Comparison of ENCODE assay signal across 1 cellular context in the genomic region with DNA sequence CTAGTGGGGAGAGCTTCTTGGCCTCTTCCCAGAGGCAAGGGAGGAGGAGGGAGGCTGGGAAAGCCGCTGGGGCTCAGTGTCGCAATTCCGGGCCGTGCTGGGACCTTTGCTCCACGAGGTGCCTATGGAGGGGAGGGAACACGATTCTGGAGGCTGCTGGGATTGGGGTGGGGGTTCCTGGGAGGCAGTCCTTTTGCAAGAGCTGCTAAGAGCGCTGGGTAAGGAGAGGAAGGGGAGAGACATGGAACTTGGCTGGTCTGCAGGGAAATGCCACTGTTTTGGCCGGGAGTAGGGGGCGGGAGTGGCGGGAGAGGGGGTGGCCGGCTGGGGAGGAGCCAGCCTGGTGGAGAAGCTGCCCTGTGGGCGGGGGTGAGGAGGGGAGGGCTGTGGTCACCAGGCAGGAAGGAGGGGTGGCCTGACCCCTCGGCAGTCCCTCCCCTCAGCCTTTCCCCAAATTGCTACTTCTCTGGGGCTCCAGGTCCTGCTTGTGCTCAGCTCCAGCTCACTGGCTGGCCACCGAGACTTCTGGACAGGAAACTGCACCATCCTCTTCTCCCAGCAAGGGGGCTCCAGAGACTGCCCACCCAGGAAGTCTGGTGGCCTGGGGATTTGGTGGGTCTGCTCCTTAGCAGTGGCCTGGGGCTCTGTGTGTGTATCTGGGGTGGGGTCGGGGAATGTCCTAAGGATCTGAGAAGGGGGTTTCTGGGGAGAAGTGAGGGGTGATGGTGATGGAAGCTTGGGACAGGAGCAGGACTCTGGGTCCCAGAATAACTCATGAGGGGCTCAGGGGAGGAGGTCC.
TF ChIP-seq lines count a peak whose summit lies in the region.

Gene NR1H3 (plus strand): TSS at position 479 of the 799 bp plus-strand sequence. CDS start 1,221 bp downstream, outside the sequence.

TF ChIP-seq in WTC11, 78 proteins besides CTCF, POLR2A, EP300 and RAD21 (continued from another document):
- TF ChIP-seq, protein P1, sequence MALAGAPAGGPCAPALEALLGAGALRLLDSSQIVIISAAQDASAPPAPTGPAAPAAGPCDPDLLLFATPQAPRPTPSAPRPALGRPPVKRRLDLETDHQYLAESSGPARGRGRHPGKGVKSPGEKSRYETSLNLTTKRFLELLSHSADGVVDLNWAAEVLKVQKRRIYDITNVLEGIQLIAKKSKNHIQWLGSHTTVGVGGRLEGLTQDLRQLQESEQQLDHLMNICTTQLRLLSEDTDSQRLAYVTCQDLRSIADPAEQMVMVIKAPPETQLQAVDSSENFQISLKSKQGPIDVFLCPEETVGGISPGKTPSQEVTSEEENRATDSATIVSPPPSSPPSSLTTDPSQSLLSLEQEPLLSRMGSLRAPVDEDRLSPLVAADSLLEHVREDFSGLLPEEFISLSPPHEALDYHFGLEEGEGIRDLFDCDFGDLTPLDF (CRISPR knock-in tag; IDR thresholded peaks at IDR 0.05): no peak
- TF ChIP-seq SP1 (CRISPR knock-in tag; conservative IDR thresholded peaks at IDR 0.05) (peak; percentile 59; the same call in 1 of the 2 replicates), CREB1 (CRISPR knock-in tag; IDR thresholded peaks at IDR 0.05) (no peak), ZNF671 (CRISPR knock-in tag; IDR thresholded peaks at IDR 0.05) (no peak), ATF6 (CRISPR knock-in tag; IDR thresholded peaks at IDR 0.05) (no peak), ETV6 (CRISPR knock-in tag; IDR thresholded peaks at IDR 0.05) (no peak), TEAD1 (CRISPR knock-in tag; IDR thresholded peaks at IDR 0.05) (no peak), TEAD4 (CRISPR knock-in tag; IDR thresholded peaks at IDR 0.05) (no peak), ATF1 (CRISPR knock-in tag; IDR thresholded peaks at IDR 0.05) (no peak)
- TF ChIP-seq, protein P2, sequence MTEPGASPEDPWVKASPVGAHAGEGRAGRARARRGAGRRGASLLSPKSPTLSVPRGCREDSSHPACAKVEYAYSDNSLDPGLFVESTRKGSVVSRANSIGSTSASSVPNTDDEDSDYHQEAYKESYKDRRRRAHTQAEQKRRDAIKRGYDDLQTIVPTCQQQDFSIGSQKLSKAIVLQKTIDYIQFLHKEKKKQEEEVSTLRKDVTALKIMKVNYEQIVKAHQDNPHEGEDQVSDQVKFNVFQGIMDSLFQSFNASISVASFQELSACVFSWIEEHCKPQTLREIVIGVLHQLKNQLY (CRISPR knock-in tag; IDR thresholded peaks at IDR 0.05): no peak
